Comparison of ENCODE assay signal across 8 cellular contexts in genomic region chr10:100986952-100987684, GRCh38. TPM values are rescaled to one million over a fixed set of nuclear protein-coding genes. Genes with fewer than 3 reads are reported as not detected.
A peak's percentile ranks its signal among the peaks of the same experiment; 100 is the strongest.
DNase-seq lines count a peak whose midpoint lies in the region; ATAC-seq and TF ChIP-seq lines count a peak whose summit lies in the region.

Gene MRPL43, minus strand, starts transcription at chr10:100987497. Its CDS starts 54 bp downstream, at chr10:100987443.
Gene TWNK, plus strand, starts transcription at chr10:100987543. Its CDS starts 668 bp downstream, at chr10:100988211.

- H3K4me1 ChIP-seq in BE2C (0 out of 2 replicates have a peak, but pooled peaks cover 3% of the 10 kb centered on the region), right lobe of liver (peaks cover 0 to 29% (median 9%) of the 10 kb centered on the region in 4 donors)

- H3K4me3 ChIP-seq in BE2C (ENCODE audit: low read depth, low read length) (peak within 1 kb of the TSS; percentile 86), right lobe of liver (peak within 1 kb of the TSS; percentile 64 to 96 (median 87))

- peaks cover 38% of the 10 kb centered on the region for H3K36me3 ChIP-seq in BE2C
- H3K36me3 ChIP-seq in right lobe of liver, result peaks cover 0 to 30% (median 6%) of the 10 kb centered on the region in 4 donors

- DNase-seq in BE2C (peak; percentile 84), NCI-H748 treated with DMSO at 0.1 percent for 48 hours (lab: John Stamatoyannopoulos, UW) (peak; percentile 37), dermis blood vessel endothelial cell (peak; percentile 83), right lobe of liver (peak; percentile 83 to 90 (median 87))
- DNase-seq in activated CD4-positive, alpha-beta T cell treated with anti-CD3 and anti-CD28 coated beads, Interleukin-2, amount 50 U/mL, for 48 hours, result peak; percentile 85 to 90
- peak; percentile 86 for DNase-seq in stimulated activated CD4-positive, alpha-beta T cell treated with anti-CD3 and anti-CD28 coated beads, Interleukin-4, amount 100 ng/mL, for 1 hour

- ATAC-seq in GM19035 (IDR thresholded peaks at IDR 0.05; ENCODE audit: unreplicated experiment) (peak; percentile 89), HG03342 (IDR thresholded peaks at IDR 0.05; ENCODE audit: unreplicated experiment) (peak; percentile 84), right lobe of liver (peak; percentile 83 to 89 (median 83))

- WGBS in right lobe of liver (ENCODE audit: insufficient coverage, low coverage, low lambda C conversion rate, missing lambda C conversion rate), result under 1% methylated on average over 31 of the region's 75 CpGs

- no peaks in the 10 kb centered on the region for H3K27me3 ChIP-seq in BE2C
- no peaks in the 10 kb centered on the region for H3K27me3 ChIP-seq in right lobe of liver

- intact Hi-C loops in right lobe of liver (cut with DNase I), result no loop called here

- no peak for TF ChIP-seq CTCF in BE2C (IDR thresholded peaks at IDR 0.05; ENCODE audit: low read depth, low read length)
- TF ChIP-seq CTCF in right lobe of liver (IDR thresholded peaks at IDR 0.05), result no peak

- H3K9me3 ChIP-seq in BE2C (no peaks in the 10 kb centered on the region), right lobe of liver (no peaks in the 10 kb centered on the region)

- TF ChIP-seq POLR2A in right lobe of liver (IDR thresholded peaks at IDR 0.05), result peak; percentile 33

- peak within 1 kb of the TSS; percentile 52 to 78 (median 58) for H3K27ac ChIP-seq in right lobe of liver

RNA-seq across cellular contexts. Expression of gene MRPL43, which starts in this region (rescaled TPM):
- 250 TPM for polyA plus RNA-seq in BE2C (2012; ENCODE audit: insufficient read depth, insufficient read length, low read depth)
- 50.4 and 50.6 TPM in 2 replicates for total RNA-seq in dermis blood vessel endothelial cell
- 10 to 100 TPM; 37.0 to 73.5 (median 45.0) TPM for total RNA-seq in right lobe of liver

RNA-seq across cellular contexts. Expression of gene TWNK, which starts in this region (rescaled TPM):
- polyA plus RNA-seq in BE2C (2012; ENCODE audit: insufficient read depth, insufficient read length, low read depth), result 96.5 TPM
- 7.7 and 8.8 TPM in 2 replicates for total RNA-seq in dermis blood vessel endothelial cell
- 1 to 10 TPM; 2.9 to 8.4 (median 4.6) TPM for total RNA-seq in right lobe of liver

Comparison
In these comparisons a context has a peak if more than half of its experiments do, and no peak if none do; other contexts are left out.
1. Peak in every context shown above with its lines: DNase-seq, ATAC-seq, H3K4me3 ChIP-seq and H3K27ac ChIP-seq.
2. DNase-seq: peak in every context shown above with its lines; median percentile 88 in activated CD4-positive, alpha-beta T cell treated with anti-CD3 and anti-CD28 coated beads, Interleukin-2, amount 50 U/mL, for 48 hours; 87 in right lobe of liver; 86 in stimulated activated CD4-positive, alpha-beta T cell treated with anti-CD3 and anti-CD28 coated beads, Interleukin-4, amount 100 ng/mL, for 1 hour; 84 in BE2C; 83 in dermis blood vessel endothelial cell; 37 in NCI-H748 treated with DMSO at 0.1 percent for 48 hours.